1 cellular context compared by ENCODE assay signal in genomic region chr9:127963041-127963358, GRCh38.
TF ChIP-seq lines count a peak whose summit lies in the region.

No MANE protein-coding gene starts in this region.

TF ChIP-seq in WTC11, 78 proteins besides CTCF, POLR2A, EP300 and RAD21 (continued from another document):
- no peak for TF ChIP-seq PRDM15 (CRISPR knock-in tag; IDR thresholded peaks at IDR 0.05)
- TF ChIP-seq ESRRA (CRISPR knock-in tag; IDR thresholded peaks at IDR 0.05; ENCODE audit: borderline replicate concordance): no peak
- no peak for TF ChIP-seq FOXK1 (CRISPR knock-in tag; IDR thresholded peaks at IDR 0.05)
